ENCODE assay signal across 8 cellular contexts in genomic region chr2:199739413-199740110, GRCh38.
DNase-seq lines count a peak whose midpoint lies in the region; ATAC-seq, FAIRE-seq and TF ChIP-seq lines count a peak whose summit lies in the region.

No MANE protein-coding gene starts in this region.

- CTCF ChIA-PET in K562 (lab: Yijun Ruan, JAX; ENCODE audit: low intra/inter-chr PET ratio): interaction anchor here (0.6 to 1.4 kb wide), 3 partner anchors 35 to 1425 kb away, joined by 3 to 7 read pairs (median 4); no protein-coding TSS in a partner anchor

- H4K20me1 ChIP-seq in K562 (replicated peaks; ENCODE audit: control insufficient read depth, insufficient read depth, low read length): no peaks in the 10 kb centered on the region

- H3K4me2 ChIP-seq in K562 (ENCODE audit: insufficient read depth, low read length): peak overlapping the region; percentile 14; the same call in 1 of the 2 replicates

- intact Hi-C loops in K562 (cut with micrococcal nuclease): loop anchor here (1.0 to 10.0 kb wide), 4 partner anchors 35 to 1425 kb away; no protein-coding TSS in a partner anchor

- DNase-seq in AG20443 (ENCODE audit: low spot score) (peak; percentile 73), LNCaP clone FGC (ENCODE audit: low read depth) (no peak), T-helper 9 cell (peak; percentile 55), K562 (ENCODE audit: extremely low read depth in 1 of 4, low spot score in 3 of 4) (peak; percentile 47 to 59 (median 58)), iPS DF 6.9 (ENCODE audit: low read depth, low spot score) (peak; percentile 45)
- DNase-seq in stimulated activated CD4-positive, alpha-beta T cell treated with anti-CD3 and anti-CD28 coated beads, Interleukin-12 subunit alpha, Interleukin-12 subunit beta, amount 100 ng/mL, for 24 hours (ENCODE audit: low read depth in 2 of 2): peak; percentile 25 to 65

- no peak overlapping the region for H3K9ac ChIP-seq in K562 (ENCODE audit: insufficient read depth in 1 of 2, low read depth in 2 of 2, low read length in 2 of 2)

- H3K4me3 ChIP-seq in LNCaP clone FGC (ENCODE audit: low read depth, low read length) (no peak overlapping the region), K562 (no peak overlapping the region), iPS DF 6.9 (ENCODE audit: low read length) (no peak overlapping the region)

- TF ChIP-seq POLR2A in K562 (conservative IDR thresholded peaks at IDR 0.05) (no peak), GM18505 (IDR thresholded peaks at IDR 0.05; ENCODE audit: borderline replicate concordance, extremely low read depth, insufficient read depth, insufficient read length) (no peak)

- no TSS peak for BruUV-seq in K562 (replicated peaks; lab: Mats Ljungman, UMichigan)

- peak overlapping the region; percentile 32; the same call in 1 of the 2 replicates for H2AFZ ChIP-seq in K562 (ENCODE audit: low read depth, low read length)

- H3K27me3 ChIP-seq in K562 (ENCODE audit: control insufficient read depth in 2 of 2, insufficient read depth in 2 of 2, low read length in 2 of 2) (peaks cover 5 to 8% of the 10 kb centered on the region in 2 experiments; a peak in 3 of 5 replicates), iPS DF 6.9 (ENCODE audit: control insufficient read depth, insufficient read depth, low read length) (no peaks in the 10 kb centered on the region)

- peak; percentile 67 to 71 for TF ChIP-seq RAD21 in K562 (CRISPR knock-in tag; conservative IDR thresholded peaks at IDR 0.05 in 1 of 2, IDR thresholded peaks at IDR 0.05 in 1 of 2)

- peak; percentile 79 for TF ChIP-seq CTCF in LNCaP clone FGC (IDR thresholded peaks at IDR 0.05; ENCODE audit: control insufficient read depth, extremely low read depth, insufficient read depth)
- TF ChIP-seq CTCF in K562 (IDR thresholded peaks at IDR 0.05 in 2 of 3, conservative IDR thresholded peaks at IDR 0.05 in 1 of 3; ENCODE audit: insufficient read depth in 2 of 3, low read depth in 1 of 3, low read length in 3 of 3): peak; percentile 56 to 77 (median 73)

- H3K9me3 ChIP-seq in K562 (replicated peaks; ENCODE audit: control insufficient read depth, insufficient read depth, low read depth, low read length) (no peaks in the 10 kb centered on the region), iPS DF 6.9 (ENCODE audit: control insufficient read depth, insufficient read depth, low read length) (no peaks in the 10 kb centered on the region)

- H3K79me2 ChIP-seq in K562 (ENCODE audit: control insufficient read depth, insufficient read depth, low read length): no peaks in the 10 kb centered on the region

- no peaks in the 10 kb centered on the region for H3K9me1 ChIP-seq in K562 (ENCODE audit: control insufficient read depth, insufficient read depth, low read length)

- H3K36me3 ChIP-seq in K562 (ENCODE audit: control insufficient read depth, insufficient read depth, low read length): no peaks in the 10 kb centered on the region
- no peaks in the 10 kb centered on the region for H3K36me3 ChIP-seq in iPS DF 6.9 (ENCODE audit: control insufficient read depth, insufficient read depth, low read length)

- FAIRE-seq in K562 (lab: Jason Lieb, UNC): peak; percentile 90

- in situ Hi-C loops in K562 (cut with MboI): loop anchor here (25.0 kb wide), 1 partner anchor 1427 kb away; no protein-coding TSS in a partner anchor

- POLR2A ChIA-PET in K562 (lab: Yijun Ruan, JAX): interaction anchor here (0.6 kb wide), 1 partner anchor 1959 kb away, joined by 3 read pairs; no protein-coding TSS in a partner anchor

- ATAC-seq in GM19035 (IDR thresholded peaks at IDR 0.05; ENCODE audit: unreplicated experiment): peak; percentile 61
- peak; percentile 81 for ATAC-seq in K562
- ATAC-seq in GM18505 (IDR thresholded peaks at IDR 0.05; ENCODE audit: unreplicated experiment): no peak

- H3K4me1 ChIP-seq in K562 (replicated peaks in 1 of 2; ENCODE audit: control insufficient read depth in 2 of 2, insufficient read depth in 2 of 2, low read length in 2 of 2): no peaks in the 10 kb centered on the region
- H3K4me1 ChIP-seq in iPS DF 6.9 (ENCODE audit: control insufficient read depth, insufficient read depth, low read length): peaks cover 3% of the 10 kb centered on the region

- TF ChIP-seq EP300 in K562 (IDR thresholded peaks at IDR 0.05; ENCODE audit: low read length): no peak

- 31% methylated on average over 9 of the region's 15 CpGs for WGBS in K562 (ENCODE audit: insufficient coverage, low coverage, missing lambda C conversion rate)
- WGBS in iPS DF 6.9 (ENCODE audit: insufficient coverage, insufficient read length): no CpG with 5 or more reads among the region's 15 CpGs

- H3K27ac ChIP-seq in K562 (ENCODE audit: extremely low read depth, low read depth, low read length) (no peak overlapping the region), iPS DF 6.9 (ENCODE audit: low read length) (no peak overlapping the region)

TF ChIP-seq in K562, 482 proteins besides CTCF, POLR2A, EP300 and RAD21:
- TF ChIP-seq DEAF1 (CRISPR knock-in tag; IDR thresholded peaks at IDR 0.05) (peak; percentile 46; the same call in 1 of the 2 replicates), ZNF511 (CRISPR knock-in tag; IDR thresholded peaks at IDR 0.05) (no peak), SMC3 (conservative IDR thresholded peaks at IDR 0.05; ENCODE audit: insufficient read depth, low read depth, low read length) (0 out of 2 replicates have a peak, but pooled peaks have one; percentile 17), BRF2 (IDR thresholded peaks at IDR 0.05; ENCODE audit: borderline replicate concordance, insufficient read depth, insufficient read length) (no peak), KLF16 (IDR thresholded peaks at IDR 0.05) (0 out of 2 replicates have a peak, but pooled peaks have one; percentile 7)
